ENCODE assay signal across 8 cellular contexts in the genomic region with DNA sequence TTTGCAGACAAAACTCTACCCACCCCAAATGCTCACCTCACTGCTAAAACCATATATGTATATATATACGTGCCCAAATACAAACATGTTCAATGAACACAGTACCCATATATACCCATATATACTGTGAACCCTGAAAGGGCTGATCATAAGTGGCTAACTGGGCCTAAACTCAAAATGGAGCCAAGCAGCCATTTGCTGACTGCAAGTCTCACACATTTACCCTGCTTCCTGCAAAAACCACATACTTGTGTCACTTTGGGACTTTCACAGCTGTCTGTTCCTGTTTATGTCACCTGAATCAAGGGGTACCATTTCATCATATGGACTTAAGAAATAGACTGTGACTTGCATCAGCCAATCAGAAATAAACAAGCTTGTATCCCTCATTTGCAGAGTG. TPM values are rescaled to one million over a fixed set of nuclear protein-coding genes. Genes with fewer than 3 reads are reported as not detected.
DNase-seq lines count a peak whose midpoint lies in the region; ATAC-seq, FAIRE-seq and TF ChIP-seq lines count a peak whose summit lies in the region.
"Not testable (repeated sequence)": the region's sequence is repeated elsewhere in the genome, so short reads cannot be mapped to it uniquely, and the experiment has no call there.

No MANE protein-coding gene starts in this region.

- CTCF ChIA-PET in T-cell (lab: Charles Lee); GM12878 (lab: Yijun Ruan, JAX): not testable (repeated sequence)

- H3K36me3 Mint-ChIP-seq in T-cell: peaks cover 10% of the 10 kb centered on the region
- H3K36me3 Mint-ChIP-seq in activated T-cell treated with anti-CD3 and anti-CD28 coated beads, Interleukin-2, amount 50 U/mL, for 4 hours (ENCODE audit: insufficient read depth): not testable (repeated sequence)
- H3K36me3 Mint-ChIP-seq in natural killer cell treated with Interleukin-12 subunit alpha and Interleukin-12 subunit beta and Interleukin-15 and Interleukin-18, amount 100 ng/mL, for 72 hours: peaks cover 15% of the 10 kb centered on the region

- not testable (repeated sequence) for TF ChIP-seq POLR2A in GM12878 (IDR thresholded peaks at IDR 0.05; ENCODE audit: low read depth, low read length)

- POLR2A ChIA-PET in T-cell (lab: Charles Lee); GM12878 (lab: Charles Lee): not testable (repeated sequence)

- FAIRE-seq in GM12878 (lab: Jason Lieb, UNC): not testable (repeated sequence)

- not testable (repeated sequence) for H3K79me2 ChIP-seq in MM.1S (ENCODE audit: low read length); GM12878 (ENCODE audit: control insufficient read depth, insufficient read depth, low read length)

- not testable (repeated sequence) for H3F3A ChIP-seq in MM.1S (ENCODE audit: insufficient read depth, low read length)

- not testable (repeated sequence) for H3K9me2 ChIP-seq in MM.1S (replicated peaks; ENCODE audit: insufficient read depth, low read length)

- H3K4me3 ChIP-seq in BLaER1; MM.1S (ENCODE audit: low read length); GM12878: not testable (repeated sequence)

- in situ Hi-C loops in GM12878 (cut with MboI): not testable (repeated sequence)

- intact Hi-C loops in GM12878 (cut with micrococcal nuclease; ENCODE audit: unreplicated experiment): not testable (repeated sequence)

- peak overlapping the region; percentile 71 to 75 for H3K27ac Mint-ChIP-seq in T-cell
- H3K27ac Mint-ChIP-seq in natural killer cell treated with Interleukin-12 subunit alpha and Interleukin-12 subunit beta and Interleukin-15 and Interleukin-18, amount 100 ng/mL, for 72 hours: peak overlapping the region; percentile 82 to 96

- peak overlapping the region; percentile 22; the same call in 1 of the 2 replicates for H3K4me2 ChIP-seq in BLaER1
- H3K4me2 ChIP-seq in MM.1S (ENCODE audit: low read depth, low read length); GM12878 (ENCODE audit: control insufficient read depth, insufficient read depth): not testable (repeated sequence)

- not testable (repeated sequence) for H3K9me3 ChIP-seq in BLaER1; MM.1S (replicated peaks; ENCODE audit: insufficient read depth, low read length); GM12878 (replicated peaks; ENCODE audit: control insufficient read depth, insufficient read depth, low read length)

- peaks cover 20 to 29% (median 21%) of the 10 kb centered on the region in 3 donors for H3K4me1 Mint-ChIP-seq in T-cell
- peaks cover 21% of the 10 kb centered on the region for H3K4me1 Mint-ChIP-seq in activated T-cell treated with anti-CD3 and anti-CD28 coated beads, Interleukin-2, amount 50 U/mL, for 4 hours (ENCODE audit: low read depth)
- H3K4me1 Mint-ChIP-seq in natural killer cell treated with Interleukin-12 subunit alpha and Interleukin-12 subunit beta and Interleukin-15 and Interleukin-18, amount 100 ng/mL, for 72 hours (ENCODE audit: low read depth in 2 of 2): peaks cover 28 to 30% of the 10 kb centered on the region in 2 donors

- DNase-seq in MM.1S (peak; percentile 58), T-cell (peak in 15 of 34 experiments; percentile 9 to 37 (median 18))
- DNase-seq in activated T-cell treated with anti-CD3 and anti-CD28 coated beads, Interleukin-2, amount 50 U/mL, for 4 hours; GM12878 (ENCODE audit: low read depth, low spot score): not testable (repeated sequence)
- peak; percentile 76 for DNase-seq in natural killer cell treated with Interleukin-12 subunit alpha and Interleukin-12 subunit beta and Interleukin-15 and Interleukin-18, amount 100 ng/mL, for 72 hours (ENCODE audit: low spot score)

- not testable (repeated sequence) for BruUV-seq in GM12878 (replicated peaks; lab: Mats Ljungman, UMichigan)

- TF ChIP-seq EP300 in GM12878 (IDR thresholded peaks at IDR 0.05; ENCODE audit: borderline replicate concordance in 1 of 2, control insufficient read depth in 1 of 2, low read depth in 2 of 2, low read length in 2 of 2): not testable (repeated sequence)

- H3K4me3 Mint-ChIP-seq in T-cell; activated T-cell treated with anti-CD3 and anti-CD28 coated beads, Interleukin-2, amount 50 U/mL, for 4 hours: not testable (repeated sequence)
- peak overlapping the region; percentile 66 for H3K4me3 Mint-ChIP-seq in natural killer cell treated with Interleukin-12 subunit alpha and Interleukin-12 subunit beta and Interleukin-15 and Interleukin-18, amount 100 ng/mL, for 72 hours

- not testable (repeated sequence) for H4K20me1 ChIP-seq in BLaER1; MM.1S (ENCODE audit: insufficient read depth, low read length); GM12878 (ENCODE audit: control insufficient read depth, insufficient read depth)

- ATAC-seq in GM18858 (IDR thresholded peaks at IDR 0.05; ENCODE audit: unreplicated experiment) (peak; percentile 47), HG03103 (IDR thresholded peaks at IDR 0.05; ENCODE audit: low read depth, unreplicated experiment) (peak; percentile 56), T-cell (replicated peaks in 1 of 4) (peak in 3 of 4 experiments; percentile 70 to 87 (median 84)), GM12878 (peak; percentile 63)
- ATAC-seq in activated T-cell treated with anti-CD3 and anti-CD28 coated beads, Interleukin-2, amount 50 U/mL, for 4 hours: peak; percentile 27 to 72
- peak; percentile 91 to 93 for ATAC-seq in natural killer cell treated with Interleukin-12 subunit alpha and Interleukin-12 subunit beta and Interleukin-15 and Interleukin-18, amount 100 ng/mL, for 72 hours

- 100% methylated on average over 1 of the region's 1 CpG for WGBS in GM12878 (ENCODE audit: insufficient coverage, insufficient replicate concordance, low lambda C conversion rate, missing lambda C conversion rate)

- TF ChIP-seq CTCF in MM.1S (IDR thresholded peaks at IDR 0.05; ENCODE audit: low read length); GM12878 (IDR thresholded peaks at IDR 0.05 in 2 of 3, conservative IDR thresholded peaks at IDR 0.05 in 1 of 3; ENCODE audit: control insufficient read depth in 2 of 3, extremely low read depth in 1 of 3, insufficient read depth in 1 of 3, low read depth in 3 of 3, low read length in 3 of 3): not testable (repeated sequence)

- SMC1A ChIA-PET in GM12878 (lab: Charles Lee; ENCODE audit: uncharacterized antibody, unreplicated experiment): not testable (repeated sequence)

- H2AFZ ChIP-seq in MM.1S (ENCODE audit: low read length): peak overlapping the region; percentile 42
- peak overlapping the region; percentile 75 for H2AFZ ChIP-seq in GM12878 (ENCODE audit: control insufficient read depth, low read depth, low read length)

- not testable (repeated sequence) for H3K36me3 ChIP-seq in BLaER1; MM.1S (replicated peaks; ENCODE audit: insufficient read depth, low read length); GM12878 (ENCODE audit: control insufficient read depth in 2 of 2, insufficient read depth in 2 of 2, low read length in 1 of 2)

- H3K9me3 Mint-ChIP-seq in T-cell; activated T-cell treated with anti-CD3 and anti-CD28 coated beads, Interleukin-2, amount 50 U/mL, for 4 hours: not testable (repeated sequence)
- peaks cover 12% of the 10 kb centered on the region for H3K9me3 Mint-ChIP-seq in natural killer cell treated with Interleukin-12 subunit alpha and Interleukin-12 subunit beta and Interleukin-15 and Interleukin-18, amount 100 ng/mL, for 72 hours

- not testable (repeated sequence) for H3K27ac ChIP-seq in BLaER1; MM.1S (ENCODE audit: low read length); GM12878 (ENCODE audit: control insufficient read depth, insufficient read depth)

- H3K27me3 ChIP-seq in BLaER1; MM.1S (replicated peaks; ENCODE audit: insufficient read depth, low read length); GM12878 (replicated peaks in 1 of 2; ENCODE audit: control insufficient read depth in 2 of 2, insufficient read depth in 2 of 2, low read length in 1 of 2): not testable (repeated sequence)

- H3K27me3 Mint-ChIP-seq in T-cell; activated T-cell treated with anti-CD3 and anti-CD28 coated beads, Interleukin-2, amount 50 U/mL, for 4 hours (ENCODE audit: low read depth); natural killer cell treated with Interleukin-12 subunit alpha and Interleukin-12 subunit beta and Interleukin-15 and Interleukin-18, amount 100 ng/mL, for 72 hours: not testable (repeated sequence)

- not testable (repeated sequence) for H3K4me1 ChIP-seq in BLaER1; MM.1S (ENCODE audit: low read length); GM12878 (ENCODE audit: control insufficient read depth, insufficient read depth, low read length)

- TF ChIP-seq RAD21 in GM12878 (IDR thresholded peaks at IDR 0.05; ENCODE audit: insufficient read depth, low read depth, low read length): not testable (repeated sequence)

- not testable (repeated sequence) for H3K9ac ChIP-seq in BLaER1; MM.1S (ENCODE audit: low read length); GM12878 (ENCODE audit: control insufficient read depth, insufficient read depth, low read length)

- RAD21 ChIA-PET in GM12878 (lab: Charles Lee; ENCODE audit: unreplicated experiment): not testable (repeated sequence)

RNA-seq across cellular contexts. Expression of a gene that starts 48.4 kb away (rescaled TPM):
- 10 to 100 TPM; 28.4 to 39.7 (median 32.6) TPM for total RNA-seq in T-cell
- total RNA-seq in activated T-cell treated with anti-CD3 and anti-CD28 coated beads, Interleukin-2, amount 50 U/mL, for 4 hours: 10 to 100 TPM; 10.6 to 16.5 (median 14.1) TPM
- total RNA-seq in GM12878 (2013; cell fraction: nucleolus; rRNA removed): 31.1 and 32.6 TPM in 2 replicates
- 6.3 and 7.4 TPM in 2 replicates for total RNA-seq in GM12878 (2014; rRNA removed)
- 4.8 and 7.2 TPM in 2 replicates for total RNA-seq in GM12878 (2014; rRNA removed; fragmentation: Illumina TruSeq; extraction: Trizol)
- 3.6 and 5.0 TPM in 2 replicates for total RNA-seq in GM12878 (2021)
- 7.3 TPM for polyA plus RNA-seq in GM12878 (2011; ENCODE audit: low read depth)
- 14.5 and 14.8 TPM in 2 replicates for polyA plus RNA-seq in GM12878 (2011; rRNA removed)
- 12.2 and 14.7 TPM in 2 replicates for polyA plus RNA-seq in GM12878 (2011; cell fraction: cytosol; rRNA removed)
- polyA plus RNA-seq in GM12878 (2011; cell fraction: nucleus; rRNA removed): 14.2 and 16.5 TPM in 2 replicates
- polyA plus RNA-seq in GM12878 (2012): 9.6 and 14.4 TPM in 2 replicates
- polyA plus RNA-seq in GM12878 (2014; fragmentation: Illumina TruSeq; extraction: Trizol): 3.5 and 3.6 TPM in 2 replicates
- 1 to 10 TPM; 1.4 to 1.7 TPM for polyA plus RNA-seq in GM12878 (2014; fragmentation: Nextera tagmentation; extraction: Ambion mirVana)
- polyA plus RNA-seq in GM12878 (2014; rRNA removed): 2.5 and 4.4 TPM in 2 replicates
- polyA plus RNA-seq in GM12878 (2016; fragmentation: Nextera tagmentation; extraction: Ambion mirVana): 10 to 100 TPM; 10.7 to 11.7 TPM
- polyA minus RNA-seq in GM12878 (2011; rRNA and poly(A)+ RNA removed): 20.7 and 31.1 TPM in 2 replicates
- polyA minus RNA-seq in GM12878 (2011; cell fraction: cytosol; rRNA and poly(A)+ RNA removed): 12.2 and 13.7 TPM in 2 replicates
- polyA minus RNA-seq in GM12878 (2011; cell fraction: nucleus; rRNA and poly(A)+ RNA removed): 50.1 and 107 TPM in 2 replicates
- 10 to 100 TPM; 31.6 to 49.0 TPM for total RNA-seq in natural killer cell treated with Interleukin-12 subunit alpha and Interleukin-12 subunit beta and Interleukin-15 and Interleukin-18, amount 100 ng/mL, for 72 hours
